Comparison of ENCODE assay signal across 32 cellular contexts in the genomic region with DNA sequence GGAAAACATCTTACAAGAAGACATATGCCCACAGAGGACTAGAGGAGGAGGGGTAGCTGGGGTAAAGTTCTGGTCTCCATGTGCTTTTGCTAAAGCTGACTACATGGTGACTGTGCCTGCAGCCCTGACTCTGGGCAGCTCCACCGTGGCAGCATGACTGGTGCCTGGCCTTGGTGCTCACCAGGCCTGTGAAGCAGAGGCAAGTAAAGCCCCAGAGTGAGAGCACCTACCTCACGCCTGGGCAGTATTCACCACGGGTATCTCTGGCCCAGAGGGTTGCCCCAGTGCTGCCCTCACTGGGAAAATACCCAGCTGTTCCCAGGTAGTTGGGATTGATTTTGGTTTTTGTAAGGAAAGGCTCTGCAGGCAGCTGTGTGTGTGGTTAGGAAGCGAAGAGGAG.
A peak's percentile ranks its signal among the peaks of the same experiment; 100 is the strongest.
DNase-seq lines count a peak whose midpoint lies in the region; ATAC-seq, FAIRE-seq and TF ChIP-seq lines count a peak whose summit lies in the region.
"Had no signal": no experiment of that assay in that cellular context is flagged by ENCODE, and none has a peak within 500 bp of the region (broad histone marks: within the 10 kb centered on the region; RNA-seq: fewer than 3 reads in every experiment).

No MANE protein-coding gene starts in this region.

- H3K27me3 ChIP-seq in left ventricle myocardium inferior (ENCODE audit: low read depth) = no peaks in the 10 kb centered on the region
- H3K27me3 ChIP-seq in WERI-Rb-1 (ENCODE audit: insufficient read depth, low read depth, severe bottlenecking) = no peaks in the 10 kb centered on the region
- H3K27me3 ChIP-seq: heart left ventricle had no signal

- H3K9ac ChIP-seq in kidney (ENCODE audit: low read length in 2 of 2) = no peak overlapping the region

- H3K36me3 ChIP-seq in left ventricle myocardium inferior (no peaks in the 10 kb centered on the region), WERI-Rb-1 (no peaks in the 10 kb centered on the region), kidney (ENCODE audit: control insufficient read depth in 1 of 2, insufficient read depth in 2 of 2, low read length in 2 of 2) (peaks cover 0 to 6% of the 10 kb centered on the region in 2 donors)
- H3K36me3 ChIP-seq: heart left ventricle had no signal

- H3K27ac ChIP-seq in left ventricle myocardium inferior (replicated peaks) (peak overlapping the region; percentile 74), WERI-Rb-1 (peak overlapping the region; percentile 77), kidney (ENCODE audit: low read depth in 2 of 2, low read length in 2 of 2) (no peak overlapping the region)
- H3K27ac ChIP-seq: skin epidermis had no signal

- TF ChIP-seq CTCF in left ventricle myocardium inferior (IDR thresholded peaks at IDR 0.05; ENCODE audit: borderline replicate concordance) = no peak
- TF ChIP-seq CTCF in WERI-Rb-1 (IDR thresholded peaks at IDR 0.05; ENCODE audit: low read depth, low read length) = no peak
- TF ChIP-seq CTCF in kidney (IDR thresholded peaks at IDR 0.05; ENCODE audit: borderline replicate concordance, extremely low read depth, insufficient read depth) = no peak

- FAIRE-seq in kidney (lab: Jason Lieb, UNC) = no peak
- FAIRE-seq: A204.1, astrocyte, D721Med, GM19239, HepG2, keratinocyte had no signal

- H3K4me1 ChIP-seq in left ventricle myocardium inferior (peaks cover 33% of the 10 kb centered on the region), kidney (ENCODE audit: control insufficient read depth in 1 of 2, insufficient read depth in 1 of 2, low read depth in 1 of 2, low read length in 2 of 2) (no peaks in the 10 kb centered on the region)

- DNase-seq in left ventricle myocardium inferior (no peak), Right ventricle myocardium inferior (ENCODE audit: missing footprints) (no peak), WERI-Rb-1 (no peak), kidney (peak; percentile 58), HK-2 (ENCODE audit: unreplicated experiment) (no peak)
- DNase-seq: activated CD4-positive, alpha-beta T cell treated with anti-CD3 and anti-CD28 coated beads, Interleukin-2, amount 10 ng/mL, durations not matched to agents 24 days and 14 days; activated effector memory CD4-positive, alpha-beta T cell treated with anti-CD3 and anti-CD28 coated beads, Interleukin-2, amount 50 U/mL, for 16 hours; activated naive CD8-positive, alpha-beta T cell treated with anti-CD3 and anti-CD28 coated beads, Interleukin-2, amount 10 ng/mL, durations not matched to agents 7 days and 5 days; activated T-cell treated with anti-CD3 and anti-CD28 coated beads, Interleukin-2, amount 50 U/mL, for 1 hour; CD4-positive, alpha-beta T cell; cortex of kidney; effector memory CD4-positive, alpha-beta T cell; H9; Karpas-422; naive thymus-derived CD8-positive, alpha-beta T cell; NCI-H146; NCI-H345; NCI-H748 treated with DMSO at 0.1 percent for 48 hours; stimulated activated naive CD4-positive, alpha-beta T cell; T1000 had no signal

- intact Hi-C loops in left ventricle myocardium inferior (cut with micrococcal nuclease) (no loop called here), Right ventricle myocardium inferior (cut with DNase I) (no loop called here), kidney (cut with DNase I) (no loop called here)

- H3K9me3 ChIP-seq in left ventricle myocardium inferior (replicated peaks) (no peaks in the 10 kb centered on the region), WERI-Rb-1 (ENCODE audit: severe bottlenecking) (no peaks in the 10 kb centered on the region), kidney (ENCODE audit: control insufficient read depth in 1 of 2, low read length in 2 of 2) (no peaks in the 10 kb centered on the region)
- H3K9me3 ChIP-seq: heart left ventricle had no signal

- H3K4me3 ChIP-seq in left ventricle myocardium inferior (no peak overlapping the region), WERI-Rb-1 (ENCODE audit: low read depth, low read length) (no peak overlapping the region), kidney (ENCODE audit: low read length in 2 of 2) (no peak overlapping the region)
- H3K4me3 ChIP-seq: heart left ventricle, lung, skin epidermis had no signal

- ATAC-seq in Right ventricle myocardium inferior = no peak
- no peak for ATAC-seq in HG03457 (IDR thresholded peaks at IDR 0.05; ENCODE audit: unreplicated experiment)
- no peak for ATAC-seq in GM19324 (IDR thresholded peaks at IDR 0.05; ENCODE audit: low FRiP score, unreplicated experiment)
- no peak for ATAC-seq in HG03139 (IDR thresholded peaks at IDR 0.05; ENCODE audit: unreplicated experiment)
- ATAC-seq: heart left ventricle; HepG2; naive thymus-derived CD8-positive, alpha-beta T cell had no signal

Comparison
In these comparisons a context has a peak if more than half of its experiments do, and no peak if none do; other contexts are left out.
1. H3K27ac ChIP-seq: peak in left ventricle myocardium inferior (single experiment) and WERI-Rb-1 (single experiment); none in kidney (0 of 2).